ENCODE assay signal across 1 cellular context in genomic region chr19:47243776-47244547, GRCh38.
A peak's percentile ranks its signal among the peaks of the same experiment; 100 is the strongest.
TF ChIP-seq lines count a peak whose summit lies in the region.

No MANE protein-coding gene starts in this region.

TF ChIP-seq in WTC11, 78 proteins besides CTCF, POLR2A, EP300 and RAD21 (continued from another document):
- TF ChIP-seq ZNF281 (CRISPR knock-in tag; IDR thresholded peaks at IDR 0.05): no peak
- no peak for TF ChIP-seq ZBTB43 (CRISPR knock-in tag; IDR thresholded peaks at IDR 0.05)
- TF ChIP-seq TP53 (CRISPR knock-in tag; IDR thresholded peaks at IDR 0.05): 0 out of 2 replicates have a peak, but pooled peaks have one; percentile 78
- TF ChIP-seq GABPB1 (CRISPR knock-in tag; IDR thresholded peaks at IDR 0.05): peak; percentile 100
- TF ChIP-seq TCF7 (CRISPR knock-in tag; IDR thresholded peaks at IDR 0.05; ENCODE audit: low read depth): 0 out of 2 replicates have a peak, but pooled peaks have one; percentile 7
- TF ChIP-seq ETV6 (CRISPR knock-in tag; IDR thresholded peaks at IDR 0.05): peak; percentile 91
- peak; percentile 43; the same call in 1 of the 2 replicates for TF ChIP-seq SP1 (CRISPR knock-in tag; conservative IDR thresholded peaks at IDR 0.05)
- TF ChIP-seq KAT7 (CRISPR knock-in tag; IDR thresholded peaks at IDR 0.05; ENCODE audit: borderline replicate concordance): 0 out of 2 replicates have a peak, but pooled peaks have one; percentile 56
- TF ChIP-seq PRRX2 (CRISPR knock-in tag; IDR thresholded peaks at IDR 0.05): no peak
- no peak for TF ChIP-seq ZNF512 (CRISPR knock-in tag; IDR thresholded peaks at IDR 0.05; ENCODE audit: borderline replicate concordance)
- TF ChIP-seq CBFB (CRISPR knock-in tag; IDR thresholded peaks at IDR 0.05; ENCODE audit: low read depth): peak; percentile 50; the same call in 1 of the 2 replicates
- peak; percentile 88 for TF ChIP-seq MAX (CRISPR knock-in tag; IDR thresholded peaks at IDR 0.05)
- TF ChIP-seq ZBTB21 (CRISPR knock-in tag; IDR thresholded peaks at IDR 0.05; ENCODE audit: borderline replicate concordance): peak; percentile 67; the same call in 1 of the 2 replicates
- no peak for TF ChIP-seq OVOL2 (CRISPR knock-in tag; IDR thresholded peaks at IDR 0.05; ENCODE audit: borderline replicate concordance)
- TF ChIP-seq E2F1 (CRISPR knock-in tag; IDR thresholded peaks at IDR 0.05): 0 out of 2 replicates have a peak, but pooled peaks have one; percentile 31
- TF ChIP-seq HMGXB4 (CRISPR knock-in tag; IDR thresholded peaks at IDR 0.05): peak; percentile 87
- TF ChIP-seq CREM (CRISPR knock-in tag; IDR thresholded peaks at IDR 0.05): peak; percentile 69; the same call in 1 of the 2 replicates
- no peak for TF ChIP-seq NFATC4 (CRISPR knock-in tag; IDR thresholded peaks at IDR 0.05)
- peak; percentile 70; the same call in 1 of the 2 replicates for TF ChIP-seq FOXK1 (CRISPR knock-in tag; IDR thresholded peaks at IDR 0.05)
- no peak for TF ChIP-seq ZNF423 (CRISPR knock-in tag; IDR thresholded peaks at IDR 0.05)
- no peak for TF ChIP-seq PRDM15 (CRISPR knock-in tag; IDR thresholded peaks at IDR 0.05)
- peak; percentile 31; the same call in 1 of the 2 replicates for TF ChIP-seq IRF1 (CRISPR knock-in tag; IDR thresholded peaks at IDR 0.05)
- 0 out of 2 replicates have a peak, but pooled peaks have one; percentile 41 for TF ChIP-seq TEAD1 (CRISPR knock-in tag; IDR thresholded peaks at IDR 0.05)
- 0 out of 2 replicates have a peak, but pooled peaks have one; percentile 60 for TF ChIP-seq ZNF121 (CRISPR knock-in tag; IDR thresholded peaks at IDR 0.05)
- TF ChIP-seq USF1 (CRISPR knock-in tag; IDR thresholded peaks at IDR 0.05): peak; percentile 45; the same call in 1 of the 2 replicates
- no peak for TF ChIP-seq ESRRA (CRISPR knock-in tag; IDR thresholded peaks at IDR 0.05; ENCODE audit: borderline replicate concordance)
- TF ChIP-seq GTF2I (CRISPR knock-in tag; conservative IDR thresholded peaks at IDR 0.05): peak; percentile 98
- peak; percentile 60; the same call in 1 of the 2 replicates for TF ChIP-seq ATF3 (CRISPR knock-in tag; conservative IDR thresholded peaks at IDR 0.05)
- no peak for TF ChIP-seq ATF6 (CRISPR knock-in tag; IDR thresholded peaks at IDR 0.05)
- no peak for TF ChIP-seq HMGA2 (CRISPR knock-in tag; IDR thresholded peaks at IDR 0.05)
